In the genomic region with DNA sequence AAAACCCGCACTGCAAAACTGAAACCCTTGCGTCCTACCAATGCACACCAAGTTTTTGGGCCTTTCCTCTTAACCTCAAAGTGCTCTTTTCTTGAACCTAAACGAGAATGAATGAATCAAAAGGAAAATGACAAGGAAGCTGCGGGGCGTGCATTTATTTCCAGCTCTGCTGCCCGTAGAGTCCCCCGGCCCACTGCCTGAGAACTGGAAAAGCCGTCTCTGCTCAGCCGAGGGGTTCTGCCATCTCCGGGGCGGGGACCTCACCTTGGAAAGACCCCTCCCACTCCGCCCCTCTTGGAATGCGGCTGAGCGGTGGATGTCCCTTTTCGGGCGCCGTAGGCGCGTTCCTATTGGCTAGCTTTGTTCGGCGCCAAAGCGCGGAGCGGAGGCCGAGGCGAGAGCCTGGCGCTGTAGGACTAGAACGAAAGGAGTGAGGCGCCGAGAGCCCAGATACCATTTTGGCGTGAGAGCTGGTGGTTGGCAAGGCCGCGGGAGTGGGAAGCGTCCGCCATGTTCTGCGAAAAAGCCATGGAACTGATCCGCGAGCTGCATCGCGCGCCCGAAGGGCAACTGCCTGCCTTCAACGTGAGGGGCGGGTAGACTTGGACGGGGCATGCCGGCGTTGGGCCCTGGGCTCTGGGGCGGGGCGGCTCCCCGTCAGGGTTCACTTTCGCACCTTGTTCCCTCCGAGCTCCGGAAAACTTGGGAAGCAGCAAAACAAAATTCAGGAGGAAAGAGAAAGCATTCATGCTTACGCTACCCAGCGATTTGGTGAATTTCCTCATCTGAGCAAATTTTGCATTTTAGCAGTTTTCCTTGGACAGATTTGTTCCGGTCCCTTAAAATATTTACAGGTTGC, we compare ENCODE assay signal across 8 cellular contexts. TPM values are rescaled to one million over a fixed set of nuclear protein-coding genes. Genes with fewer than 3 reads are reported as not detected.
A peak's percentile ranks its signal among the peaks of the same experiment; 100 is the strongest.
DNase-seq lines count a peak whose midpoint lies in the region; ATAC-seq and TF ChIP-seq lines count a peak whose summit lies in the region.

Gene GINS1 (plus strand): TSS at position 363 of the 859 bp plus-strand sequence. CDS start 148 bp downstream, at position 511.

- H3K9me3 Mint-ChIP-seq in activated CD8-positive, alpha-beta T cell treated with anti-CD3 and anti-CD28 coated beads for 36 hours = peaks cover 13% of the 10 kb centered on the region
- peaks cover 3 to 9% of the 10 kb centered on the region in 2 donors for H3K9me3 Mint-ChIP-seq in effector memory CD8-positive, alpha-beta T cell
- peaks cover 8% of the 10 kb centered on the region for H3K9me3 Mint-ChIP-seq in memory B cell

- H3K4me3 Mint-ChIP-seq in activated CD8-positive, alpha-beta T cell treated with anti-CD3 and anti-CD28 coated beads for 36 hours = peak within 1 kb of the TSS; percentile 82
- peak within 1 kb of the TSS; percentile 94 to 95 for H3K4me3 Mint-ChIP-seq in effector memory CD8-positive, alpha-beta T cell
- peak within 1 kb of the TSS; percentile 86 for H3K4me3 Mint-ChIP-seq in memory B cell

- no peaks in the 10 kb centered on the region for H3K27me3 Mint-ChIP-seq in activated CD8-positive, alpha-beta T cell treated with anti-CD3 and anti-CD28 coated beads for 36 hours
- no peaks in the 10 kb centered on the region for H3K27me3 Mint-ChIP-seq in effector memory CD8-positive, alpha-beta T cell
- H3K27me3 Mint-ChIP-seq in memory B cell = no peaks in the 10 kb centered on the region

- intact Hi-C loops in activated CD8-positive, alpha-beta T cell treated with anti-CD3 and anti-CD28 coated beads for 36 hours (cut with micrococcal nuclease) = loop anchor here (2.0 kb wide), 1 partner anchor 97 kb away; no protein-coding TSS in a partner anchor

- peak; percentile 96 for DNase-seq in COLO668 (lab: John Stamatoyannopoulos, UW; ENCODE audit: unreplicated experiment)
- DNase-seq in HL-60 (ENCODE audit: low read depth in 1 of 2, low spot score in 1 of 2) = peak; percentile 84 to 93
- peak; percentile 83 for DNase-seq in NCI-H82 treated with DMSO at 0.1 percent for 48 hours (lab: John Stamatoyannopoulos, UW; ENCODE audit: unreplicated experiment)
- DNase-seq in activated CD8-positive, alpha-beta T cell treated with anti-CD3 and anti-CD28 coated beads for 36 hours = peak; percentile 89
- DNase-seq in effector memory CD8-positive, alpha-beta T cell = peak; percentile 41 to 57 (median 53)
- DNase-seq in memory B cell (ENCODE audit: low spot score in 2 of 2) = peak; percentile 56 to 58
- peak; percentile 81 to 84 (median 83) for DNase-seq in stimulated activated CD4-positive, alpha-beta T cell treated with anti-CD3 and anti-CD28 coated beads, TNF-alpha, amount 100 ng/mL, for 48 hours (ENCODE audit: low read depth in 3 of 3)

- H3K27ac Mint-ChIP-seq in activated CD8-positive, alpha-beta T cell treated with anti-CD3 and anti-CD28 coated beads for 36 hours = peak within 1 kb of the TSS; percentile 75
- peak within 1 kb of the TSS; percentile 93 to 94 for H3K27ac Mint-ChIP-seq in effector memory CD8-positive, alpha-beta T cell
- H3K27ac Mint-ChIP-seq in memory B cell = peak within 1 kb of the TSS; percentile 88

- CTCF ChIA-PET in activated CD8-positive, alpha-beta T cell treated with anti-CD3 and anti-CD28 coated beads for 36 hours (lab: Charles Lee) = interaction anchor here (0.8 to 4.0 kb wide), 8 partner anchors 9 to 413 kb away, joined by 3 to 29 read pairs (median 4); partner anchors contain the start of gene ABHD12

- H3K27me3 ChIP-seq in HL-60 (ENCODE audit: insufficient read depth, poor library complexity, severe bottlenecking) = no peaks in the 10 kb centered on the region

- ATAC-seq in GM19467 (IDR thresholded peaks at IDR 0.05; ENCODE audit: unreplicated experiment) (peak; percentile 83), memory B cell (ENCODE audit: low read depth) (peak; percentile 89)
- ATAC-seq in activated CD8-positive, alpha-beta T cell treated with anti-CD3 and anti-CD28 coated beads for 36 hours = peak; percentile 94
- peak; percentile 88 for ATAC-seq in effector memory CD8-positive, alpha-beta T cell (replicated peaks)

- H3K27ac ChIP-seq in HL-60 (replicated peaks) = peak within 1 kb of the TSS; percentile 92

- H3K4me1 Mint-ChIP-seq in activated CD8-positive, alpha-beta T cell treated with anti-CD3 and anti-CD28 coated beads for 36 hours (ENCODE audit: low read depth) = peaks cover 14% of the 10 kb centered on the region
- peaks cover 9 to 15% of the 10 kb centered on the region in 2 donors for H3K4me1 Mint-ChIP-seq in effector memory CD8-positive, alpha-beta T cell (ENCODE audit: low read depth in 2 of 2)
- H3K4me1 Mint-ChIP-seq in memory B cell = peaks cover 15% of the 10 kb centered on the region

- peak within 1 kb of the TSS; percentile 78 for H3K4me3 ChIP-seq in HL-60 (replicated peaks; ENCODE audit: insufficient read depth, low read length)

- H3K36me3 Mint-ChIP-seq in activated CD8-positive, alpha-beta T cell treated with anti-CD3 and anti-CD28 coated beads for 36 hours (ENCODE audit: low read depth) = peaks cover 10% of the 10 kb centered on the region
- H3K36me3 Mint-ChIP-seq in effector memory CD8-positive, alpha-beta T cell (ENCODE audit: insufficient read depth) = peaks cover 6% of the 10 kb centered on the region
- H3K36me3 Mint-ChIP-seq in memory B cell = peaks cover 2% of the 10 kb centered on the region

- POLR2A ChIA-PET in activated CD8-positive, alpha-beta T cell treated with anti-CD3 and anti-CD28 coated beads for 36 hours (lab: Charles Lee) = interaction anchor here (0.7 to 1.7 kb wide), 17 partner anchors 11 to 1288 kb away, joined by 3 to 9 read pairs (median 3); partner anchors contain the start of genes ABHD12, ACSS1 and PYGB

- TF ChIP-seq CTCF in HL-60 (IDR thresholded peaks at IDR 0.05; ENCODE audit: insufficient read depth, low read length) = no peak
- no peak for TF ChIP-seq CTCF in activated CD8-positive, alpha-beta T cell treated with anti-CD3 and anti-CD28 coated beads for 36 hours (IDR thresholded peaks at IDR 0.05)

RNA-seq across cellular contexts. Expression of gene GINS1, which starts in this region (rescaled TPM):
- total RNA-seq in activated CD8-positive, alpha-beta T cell treated with anti-CD3 and anti-CD28 coated beads for 36 hours = 10 to 100 TPM; 34.9 to 35.9 TPM

Comparison
In these comparisons a context has a peak if more than half of its experiments do, and no peak if none do; other contexts are left out.
1. Peak in every context shown above with its lines: DNase-seq, ATAC-seq, H3K4me3 ChIP-seq and H3K27ac ChIP-seq.